6 cellular contexts compared by ENCODE assay signal in genomic region chr12:51177897-51178296, GRCh38.
"Had no signal": no experiment of that assay in that cellular context is flagged by ENCODE, and none has a peak within 500 bp of the region (broad histone marks: within the 10 kb centered on the region; RNA-seq: fewer than 3 reads in every experiment).

No MANE protein-coding gene starts in this region.

- H3K27ac ChIP-seq: HL-60, KMS-11 had no signal

- DNase-seq: IMR-90, KBM-7, KG1 had no signal

- H3K4me2 ChIP-seq: KMS-11 had no signal

- H3K9ac ChIP-seq: KMS-11 had no signal

- FAIRE-seq: HTR-8/SVneo had no signal
